In genomic region chr17:38704645-38705522, GRCh38 we compare ENCODE assay signal across 8 cellular contexts. TPM values are rescaled to one million over a fixed set of nuclear protein-coding genes. Genes with fewer than 3 reads are reported as not detected.
A peak's percentile ranks its signal among the peaks of the same experiment; 100 is the strongest.
DNase-seq lines count a peak whose midpoint lies in the region; ATAC-seq and TF ChIP-seq lines count a peak whose summit lies in the region.

Gene MLLT6, plus strand, starts transcription at chr17:38705273. Its CDS starts 360 bp downstream, at chr17:38705633.

- CTCF ChIA-PET in activated CD8-positive, alpha-beta memory T cell treated with anti-CD3 and anti-CD28 coated beads for 36 hours (lab: Charles Lee) = interaction anchor here (1.0 to 4.0 kb wide), 9 partner anchors 13 to 146 kb away, joined by 3 to 20 read pairs (median 3); partner anchors contain the start of gene EPOP

- peak within 1 kb of the TSS; percentile 99 for H3K27ac ChIP-seq in BLaER1
- H3K27ac ChIP-seq in lung (ENCODE audit: low read depth in 1 of 2, low read length in 1 of 2) = peak within 1 kb of the TSS; percentile 95 to 97

- H3K4me3 ChIP-seq in BLaER1 (peak within 1 kb of the TSS; percentile 97), lung (peak within 1 kb of the TSS; percentile 70)

- H3K36me3 ChIP-seq in BLaER1 (peaks cover 30% of the 10 kb centered on the region), lung (ENCODE audit: control insufficient read depth in 2 of 2, insufficient read depth in 2 of 2, low read length in 2 of 2) (peaks cover 0 to 17% of the 10 kb centered on the region in 2 donors)

- peak within 1 kb of the TSS; percentile 97 to 99 for H3K4me3 Mint-ChIP-seq in effector memory CD8-positive, alpha-beta T cell

- H3K9me3 Mint-ChIP-seq in effector memory CD8-positive, alpha-beta T cell = no peaks in the 10 kb centered on the region

- H3K9me3 ChIP-seq in BLaER1 = no peaks in the 10 kb centered on the region
- no peaks in the 10 kb centered on the region for H3K9me3 ChIP-seq in lung (ENCODE audit: control insufficient read depth in 2 of 2, insufficient read depth in 1 of 2, low read length in 1 of 2)

- no peaks in the 10 kb centered on the region for H3K27me3 Mint-ChIP-seq in effector memory CD8-positive, alpha-beta T cell

- no peak for TF ChIP-seq CTCF in lung (IDR thresholded peaks at IDR 0.05; ENCODE audit: control extremely low read depth, extremely low read depth)

- peak within 1 kb of the TSS; percentile 99 for H3K9ac ChIP-seq in BLaER1

- H3K4me1 ChIP-seq in BLaER1 (peaks cover 60% of the 10 kb centered on the region), lung (ENCODE audit: control insufficient read depth in 2 of 2, insufficient read depth in 2 of 2, low read length in 2 of 2) (peaks cover 4 to 10% of the 10 kb centered on the region in 2 donors)

- ATAC-seq in HG03354 (IDR thresholded peaks at IDR 0.05; ENCODE audit: poor library complexity, severe bottlenecking, unreplicated experiment) (peak; percentile 28), lung (ENCODE audit: insufficient read depth, low FRiP score) (peak; percentile 25), HG02588 (IDR thresholded peaks at IDR 0.05; ENCODE audit: unreplicated experiment) (no peak)
- peak; percentile 48 for ATAC-seq in effector memory CD8-positive, alpha-beta T cell (replicated peaks)

- H3K27me3 ChIP-seq in BLaER1 (no peaks in the 10 kb centered on the region), lung (ENCODE audit: control insufficient read depth, insufficient read depth) (no peaks in the 10 kb centered on the region)

- DNase-seq in NOMO-1 treated with DMSO at 0.1 percent for 48 hours (lab: John Stamatoyannopoulos, UW; ENCODE audit: unreplicated experiment) (peak; percentile 80), lung (ENCODE audit: low spot score) (peak; percentile 71)
- DNase-seq in effector memory CD8-positive, alpha-beta T cell = peak; percentile 75 to 81 (median 77)
- DNase-seq in stimulated activated CD4-positive, alpha-beta T cell treated with anti-CD3 and anti-CD28 coated beads, TNF-alpha, amount 100 ng/mL, for 4 hours (ENCODE audit: low read depth in 3 of 3) = peak; percentile 76 to 83 (median 83)

- H3K4me1 Mint-ChIP-seq in effector memory CD8-positive, alpha-beta T cell (ENCODE audit: low read depth in 2 of 2) = peaks cover 43 to 63% of the 10 kb centered on the region in 2 donors

- WGBS in lung, 2 donors = 1% methylated on average over 62 to 90 of the region's 98 CpGs

- H3K36me3 Mint-ChIP-seq in effector memory CD8-positive, alpha-beta T cell (ENCODE audit: insufficient read depth) = peaks cover 68% of the 10 kb centered on the region

- POLR2A ChIA-PET in activated CD8-positive, alpha-beta memory T cell treated with anti-CD3 and anti-CD28 coated beads for 36 hours (lab: Charles Lee) = interaction anchor here (0.7 to 3.6 kb wide), 8 partner anchors 12 to 165 kb away, joined by 3 to 17 read pairs (median 4); partner anchors contain the start of gene LASP1

- H3K4me2 ChIP-seq in BLaER1 = peak within 1 kb of the TSS; percentile 94

- H3K27ac Mint-ChIP-seq in effector memory CD8-positive, alpha-beta T cell = peak within 1 kb of the TSS; percentile 97 to 99

- peaks cover 40% of the 10 kb centered on the region for H4K20me1 ChIP-seq in BLaER1

RNA-seq across cellular contexts. Expression of gene MLLT6, which starts in this region (rescaled TPM):
- total RNA-seq in activated CD8-positive, alpha-beta memory T cell treated with anti-CD3 and anti-CD28 coated beads for 36 hours = 100 to 1,000 TPM; 182 to 185 TPM
- total RNA-seq in lung = 100 to 1,000 TPM in 1 of 2 donors, 10 to 100 TPM in 1; 70.1 to 108 TPM
- polyA plus RNA-seq in lung = 10 to 100 TPM; 64.0 to 70.6 TPM
